12 cellular contexts compared by ENCODE assay signal in genomic region chr11:33452806-33453205, GRCh38.
DNase-seq lines count a peak whose midpoint lies in the region; ATAC-seq and TF ChIP-seq lines count a peak whose summit lies in the region.
"Had no signal": no experiment of that assay in that cellular context is flagged by ENCODE, and none has a peak within 500 bp of the region (broad histone marks: within the 10 kb centered on the region; RNA-seq: fewer than 3 reads in every experiment).

No MANE protein-coding gene starts in this region.

- intact Hi-C loops in Right ventricle myocardium superior (cut with DNase I): no loop called here

- no peak overlapping the region for H3K4me3 ChIP-seq in HFF-Myc (replicated peaks; ENCODE audit: low read depth, low read length)
- H3K4me3 ChIP-seq: spleen had no signal

- DNase-seq in HFF-Myc (ENCODE audit: extremely low read depth, low read depth) (peak; percentile 73), amniotic epithelial cell (ENCODE audit: low read depth) (peak; percentile 83), glomerular endothelial cell (ENCODE audit: extremely low read depth, low read depth, low spot score) (peak; percentile 39), Right ventricle myocardium superior (no peak), DMS53 (lab: John Stamatoyannopoulos, UW) (no peak), GDM1 (lab: John Stamatoyannopoulos, UW) (no peak)
- DNase-seq: activated CD4-positive, alpha-beta memory T cell treated with anti-CD3 and anti-CD28 coated beads, Interleukin-2, amount 10 ng/mL, durations not matched to agents 7 days and 5 days; activated naive CD8-positive, alpha-beta T cell treated with anti-CD3 and anti-CD28 coated beads for 36 hours; naive thymus-derived CD8-positive, alpha-beta T cell; NCI-H1694 treated with DMSO at 0.1 percent for 48 hours; spleen had no signal

- no peak for TF ChIP-seq CTCF in HFF-Myc (IDR thresholded peaks at IDR 0.05; ENCODE audit: low read depth, low read length, missing control alignments)

- ATAC-seq in HG02678 (IDR thresholded peaks at IDR 0.05; ENCODE audit: unreplicated experiment): no peak
- no peak for ATAC-seq in Right ventricle myocardium superior (ENCODE audit: poor library complexity)
- ATAC-seq: naive thymus-derived CD8-positive, alpha-beta T cell had no signal

Comparison
In these comparisons a context has a peak if more than half of its experiments do, and no peak if none do; other contexts are left out.
1. DNase-seq: peak in HFF-Myc (single experiment), amniotic epithelial cell (single experiment) and glomerular endothelial cell (single experiment); none in Right ventricle myocardium superior (single experiment), DMS53 (single experiment) and GDM1 (single experiment).